In the genomic region with DNA sequence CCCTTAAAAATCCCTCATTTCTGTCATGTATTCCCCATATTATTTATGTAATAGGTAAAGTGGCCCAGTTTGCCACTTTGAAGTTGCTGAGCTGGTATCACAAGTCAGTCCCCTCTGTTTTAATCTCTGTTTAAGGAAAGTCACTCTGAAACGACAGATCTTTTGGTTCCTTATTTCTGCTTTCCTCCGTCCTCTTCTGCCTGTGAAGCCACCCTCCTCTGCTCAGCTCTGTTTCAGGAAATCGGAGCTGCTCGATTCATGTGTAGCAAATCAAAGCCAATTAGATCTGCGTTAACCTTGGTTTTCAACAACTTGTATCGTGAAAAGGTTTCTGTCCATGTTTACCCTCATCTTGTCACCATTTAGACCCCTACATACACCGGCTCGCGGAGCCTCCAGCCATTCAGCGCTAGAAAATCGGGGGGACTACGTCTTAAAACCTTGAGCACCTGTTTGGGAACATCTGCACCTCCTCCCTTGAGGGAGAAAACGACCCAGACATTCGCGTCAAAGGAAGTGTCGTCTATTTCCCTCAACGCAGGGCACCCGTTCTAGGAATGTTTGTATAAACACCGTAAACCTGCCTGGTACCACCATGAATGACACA, we compare ENCODE assay signal across 8 cellular contexts. TPM values are rescaled to one million over a fixed set of nuclear protein-coding genes. Genes with fewer than 3 reads are reported as not detected.
DNase-seq lines count a peak whose midpoint lies in the region; ATAC-seq, FAIRE-seq and TF ChIP-seq lines count a peak whose summit lies in the region.

No MANE protein-coding gene starts in this region.

- POLR2A ChIA-PET in A673 (lab: Charles Lee; ENCODE audit: low non-redundant PET): interaction anchor here (0.6 kb wide), 1 partner anchor 137 kb away, joined by 3 read pairs; no protein-coding TSS in a partner anchor
- POLR2A ChIA-PET in MCF 10A (lab: Yijun Ruan, JAX): interaction anchor here (0.6 to 1.2 kb wide), 8 partner anchors 9 to 1918 kb away, joined by 3 to 10 read pairs (median 4); no protein-coding TSS in a partner anchor

- H3K9me3 ChIP-seq in A673 (ENCODE audit: low read depth, low read length, poor library complexity, severe bottlenecking): no peaks in the 10 kb centered on the region

- H3K4me3 ChIP-seq in A673 (ENCODE audit: low read depth, low read length, poor library complexity, severe bottlenecking): peak overlapping the region; percentile 81

- peak; percentile 16 for ATAC-seq in HG02973 (IDR thresholded peaks at IDR 0.05; ENCODE audit: unreplicated experiment)

- BruUV-seq in A673 (replicated peaks; lab: Mats Ljungman, UMichigan): TSS peak; percentile 99
- TSS peak; percentile 66 for BruUV-seq in MCF 10A (replicated peaks; lab: Mats Ljungman, UMichigan)

- FAIRE-seq in GM18507 (lab: Jason Lieb, UNC): peak; percentile 44

- peaks cover 5% of the 10 kb centered on the region for H3K36me3 Mint-ChIP-seq in MCF 10A (ENCODE audit: insufficient read depth, unreplicated experiment)

- peaks cover 13% of the 10 kb centered on the region for H3K4me1 ChIP-seq in A673 (ENCODE audit: insufficient read depth, low read length, poor library complexity, severe bottlenecking)

- H3K4me1 Mint-ChIP-seq in MCF 10A (ENCODE audit: insufficient read depth, unreplicated experiment): peaks cover 27% of the 10 kb centered on the region

- H3K27me3 ChIP-seq in A673 (replicated peaks; ENCODE audit: insufficient read depth, low read depth, low read length, poor library complexity): peaks cover 14% of the 10 kb centered on the region

- H3K27me3 Mint-ChIP-seq in MCF 10A (ENCODE audit: insufficient read depth, unreplicated experiment): no peaks in the 10 kb centered on the region

- H3K36me3 ChIP-seq in A673 (ENCODE audit: insufficient read depth, low read length, poor library complexity, severe bottlenecking): no peaks in the 10 kb centered on the region

- peak overlapping the region; percentile 94 for H3K4me3 Mint-ChIP-seq in MCF 10A (ENCODE audit: unreplicated experiment)

- H3K27ac ChIP-seq in A673 (ENCODE audit: low read depth, low read length, poor library complexity, severe bottlenecking) (peak overlapping the region; percentile 84), temporal lobe (ENCODE audit: low read depth, low read length) (peak overlapping the region; percentile 86)

- no peaks in the 10 kb centered on the region for H3K9me3 Mint-ChIP-seq in MCF 10A (ENCODE audit: unreplicated experiment)

- intact Hi-C loops in A673 (cut with micrococcal nuclease; ENCODE audit: unreplicated experiment) (no loop called here), MCF 10A (cut with micrococcal nuclease) (loop anchor here (1.0 to 10.0 kb wide), 2 partner anchors 43 to 913 kb away; no protein-coding TSS in a partner anchor)

- CTCF ChIA-PET in A673 (lab: Charles Lee) (no interaction called here), MCF 10A (lab: Yijun Ruan, JAX) (interaction anchor here (0.8 to 1.1 kb wide), 2 partner anchors 10 to 23 kb away, joined by 3 to 4 read pairs; no protein-coding TSS in a partner anchor)

- DNase-seq in A673 (ENCODE audit: low spot score) (no peak), GM18507 (ENCODE audit: extremely low spot score, insufficient read length, low read depth) (no peak), NCI-H69 (lab: John Stamatoyannopoulos, UW) (peak; percentile 73), MCF 10A (ENCODE audit: unreplicated experiment) (no peak), left kidney (ENCODE audit: low read depth, low spot score) (peak; percentile 64), cerebellum (ENCODE audit: low spot score) (no peak)

- peak overlapping the region; percentile 93 for H3K27ac Mint-ChIP-seq in MCF 10A (ENCODE audit: low read depth, unreplicated experiment)

- TF ChIP-seq CTCF in A673 (conservative IDR thresholded peaks at IDR 0.05; ENCODE audit: low read depth, low read length): no peak
- TF ChIP-seq CTCF in MCF 10A (IDR thresholded peaks at IDR 0.05; ENCODE audit: unreplicated experiment): no peak

RNA-seq across cellular contexts. Expression of a gene that starts 0.6 kb away (rescaled TPM):
- 64.7 and 82.5 TPM in 2 replicates for total RNA-seq in A673 (2021)
- total RNA-seq in MCF 10A (2022): 25.9 and 27.6 TPM in 2 replicates
- 131 TPM for total RNA-seq in temporal lobe
- 110 TPM for total RNA-seq in cerebellum

Comparison
In these comparisons a context has a peak if more than half of its experiments do, and no peak if none do; other contexts are left out.
1. DNase-seq: peak in NCI-H69 (single experiment) and left kidney (single experiment); none in A673 (single experiment), GM18507 (single experiment), MCF 10A (single experiment) and cerebellum (single experiment).